In genomic region chr13:94327318-94327717, GRCh38 we compare ENCODE assay signal across 8 cellular contexts.
DNase-seq lines count a peak whose midpoint lies in the region; ATAC-seq, FAIRE-seq and TF ChIP-seq lines count a peak whose summit lies in the region.

No MANE protein-coding gene starts in this region.

- no peak for TF ChIP-seq POLR2A in GM12892 (IDR thresholded peaks at IDR 0.05; ENCODE audit: low read depth, low read length)

- ATAC-seq in GM21390 (IDR thresholded peaks at IDR 0.05; ENCODE audit: unreplicated experiment) (peak; percentile 97), HG03460 (IDR thresholded peaks at IDR 0.05; ENCODE audit: unreplicated experiment) (peak; percentile 86)

- DNase-seq in GM12892 (ENCODE audit: insufficient read length) (no peak), glomerular visceral epithelial cell (ENCODE audit: extremely low spot score) (peak; percentile 44), AG08396 (ENCODE audit: low spot score) (no peak)
- no peak for DNase-seq in stimulated activated CD4-positive, alpha-beta T cell treated with anti-CD3 and anti-CD28 coated beads, Interleukin-15, amount 100 ng/mL, for 24 hours
- DNase-seq in stimulated activated CD4-positive, alpha-beta T cell treated with anti-CD3 and anti-CD28 coated beads, Interleukin-2, amount 100 ng/mL, for 24 hours = no peak
- no peak for DNase-seq in effector CD4-positive, alpha-beta T cell

- FAIRE-seq in GM12892 (lab: Jason Lieb, UNC) = peak; percentile 92
